In genomic region chr3:135549928-135550327, GRCh38 we compare ENCODE assay signal across 2 cellular contexts.
TF ChIP-seq lines count a peak whose summit lies in the region.

No MANE protein-coding gene starts in this region.

TF ChIP-seq in GM23338, 12 proteins besides CTCF, POLR2A, EP300 and RAD21:
- TF ChIP-seq ETS1 (IDR thresholded peaks at IDR 0.05) (no peak), ZNF462 (CRISPR knock-in tag; IDR thresholded peaks at IDR 0.05) (no peak), ZNF331 (CRISPR knock-in tag; IDR thresholded peaks at IDR 0.05; ENCODE audit: low read depth) (no peak), ZNF114 (CRISPR knock-in tag; IDR thresholded peaks at IDR 0.05) (no peak), CREB1 (CRISPR knock-in tag; IDR thresholded peaks at IDR 0.05; ENCODE audit: low read depth) (no peak), NANOG (IDR thresholded peaks at IDR 0.05; ENCODE audit: borderline replicate concordance) (no peak), EZH2phosphoT487 (IDR thresholded peaks at IDR 0.05; ENCODE audit: unreplicated experiment) (no peak), REST (IDR thresholded peaks at IDR 0.05; ENCODE audit: unreplicated experiment) (no peak), POLR2AphosphoS5 (IDR thresholded peaks at IDR 0.05; ENCODE audit: low read depth) (no peak), JUNB (IDR thresholded peaks at IDR 0.05; ENCODE audit: unreplicated experiment) (no peak), EZH2 (IDR thresholded peaks at IDR 0.05; ENCODE audit: low read depth, unreplicated experiment) (no peak), STAT1 (IDR thresholded peaks at IDR 0.05; ENCODE audit: unreplicated experiment) (no peak)

TF ChIP-seq in K562, 482 proteins besides CTCF, POLR2A, EP300 and RAD21 (continued from another document):
- TF ChIP-seq HMBOX1 (IDR thresholded peaks at IDR 0.05) (no peak), DMBX1 (CRISPR knock-in tag; IDR thresholded peaks at IDR 0.05; ENCODE audit: borderline replicate concordance) (no peak), ZNF23 (CRISPR knock-in tag; IDR thresholded peaks at IDR 0.05) (no peak), MAFG (tag; conservative IDR thresholded peaks at IDR 0.05) (0 out of 2 replicates have a peak, but pooled peaks have one; percentile 33), ZNF316 (IDR thresholded peaks at IDR 0.05) (peak; percentile 51), C11orf30 (IDR thresholded peaks at IDR 0.05; ENCODE audit: low read depth) (peak; percentile 54; the same call in 1 of the 2 replicates), CBX5 (IDR thresholded peaks at IDR 0.05; ENCODE audit: borderline replicate concordance, low read depth) (no peak)
